In the genomic region with DNA sequence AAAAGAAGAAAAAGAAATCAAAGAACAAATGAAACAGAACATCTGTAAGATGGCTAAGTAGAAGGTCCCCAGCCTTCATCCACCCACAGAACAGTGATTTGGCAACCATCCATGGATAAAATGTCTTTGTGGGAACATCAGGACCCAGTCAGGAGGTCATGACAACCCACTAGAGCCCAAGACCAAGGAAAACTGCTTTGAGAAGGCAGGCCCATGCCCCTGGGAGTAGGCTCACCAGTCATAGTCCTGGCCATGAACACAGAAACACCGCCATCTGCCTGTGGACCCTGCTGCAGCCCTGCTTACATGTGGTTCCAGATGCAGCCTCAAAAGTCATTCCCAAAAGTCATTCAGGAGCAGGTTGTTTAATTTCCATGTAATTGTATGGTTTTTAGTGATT, we compare ENCODE assay signal across 15 cellular contexts. TPM values are rescaled to one million over a fixed set of nuclear protein-coding genes. Genes with fewer than 3 reads are reported as not detected.
"Had no signal": no experiment of that assay in that cellular context is flagged by ENCODE, and none has a peak within 500 bp of the region (broad histone marks: within the 10 kb centered on the region; RNA-seq: fewer than 3 reads in every experiment).

No MANE protein-coding gene starts in this region.

RNA-seq across cellular contexts. Expression of gene DEFB131B, which starts 11.0 kb away (rescaled TPM):
- total RNA-seq: activated B cell treated with CpG ODN at 0.5 μM for 24 hours; activated CD4-positive, alpha-beta memory T cell treated with anti-CD3 and anti-CD28 coated beads for 36 hours; activated naive CD4-positive, alpha-beta T cell treated with anti-CD3 and anti-CD28 coated beads for 36 hours; activated naive CD4-positive, alpha-beta T cell treated with anti-CD3 and anti-CD28 coated beads, Interleukin-2, amount 50 U/mL, for 72 hours; activated T-cell treated with anti-CD3 and anti-CD28 coated beads, Interleukin-2, amount 50 U/mL, for 4 hours; activated T-helper 1 cell treated with anti-CD3 and anti-CD28 coated beads, Interleukin-12 subunit alpha, Interleukin-12 subunit beta, Interleukin-2, Interleukin-4 antibody, amounts not matched to agents 30 ng/mL and 10 ng/mL and 1 ng/mL, durations not matched to agents 14 hours and 24 hours and 36 hours; adrenal gland; astrocyte; body of pancreas; breast epithelium; cardiac septum; LHCN-M2; PC-9; SJCRH30 had no signal
- polyA plus RNA-seq: adrenal gland, SK-N-SH had no signal

RNA-seq across cellular contexts. Expression of gene DEFB108B, which starts 34.2 kb away (rescaled TPM):
- total RNA-seq: activated B cell treated with CpG ODN at 0.5 μM for 24 hours; activated CD4-positive, alpha-beta memory T cell treated with anti-CD3 and anti-CD28 coated beads for 36 hours; activated naive CD4-positive, alpha-beta T cell treated with anti-CD3 and anti-CD28 coated beads for 36 hours; activated naive CD4-positive, alpha-beta T cell treated with anti-CD3 and anti-CD28 coated beads, Interleukin-2, amount 50 U/mL, for 72 hours; activated T-cell treated with anti-CD3 and anti-CD28 coated beads, Interleukin-2, amount 50 U/mL, for 4 hours; activated T-helper 1 cell treated with anti-CD3 and anti-CD28 coated beads, Interleukin-12 subunit alpha, Interleukin-12 subunit beta, Interleukin-2, Interleukin-4 antibody, amounts not matched to agents 30 ng/mL and 10 ng/mL and 1 ng/mL, durations not matched to agents 14 hours and 24 hours and 36 hours; adrenal gland; astrocyte; body of pancreas; breast epithelium; cardiac septum; LHCN-M2; PC-9; SJCRH30 had no signal
- polyA plus RNA-seq: adrenal gland, SK-N-SH had no signal
